9 cellular contexts compared by ENCODE assay signal in the genomic region with DNA sequence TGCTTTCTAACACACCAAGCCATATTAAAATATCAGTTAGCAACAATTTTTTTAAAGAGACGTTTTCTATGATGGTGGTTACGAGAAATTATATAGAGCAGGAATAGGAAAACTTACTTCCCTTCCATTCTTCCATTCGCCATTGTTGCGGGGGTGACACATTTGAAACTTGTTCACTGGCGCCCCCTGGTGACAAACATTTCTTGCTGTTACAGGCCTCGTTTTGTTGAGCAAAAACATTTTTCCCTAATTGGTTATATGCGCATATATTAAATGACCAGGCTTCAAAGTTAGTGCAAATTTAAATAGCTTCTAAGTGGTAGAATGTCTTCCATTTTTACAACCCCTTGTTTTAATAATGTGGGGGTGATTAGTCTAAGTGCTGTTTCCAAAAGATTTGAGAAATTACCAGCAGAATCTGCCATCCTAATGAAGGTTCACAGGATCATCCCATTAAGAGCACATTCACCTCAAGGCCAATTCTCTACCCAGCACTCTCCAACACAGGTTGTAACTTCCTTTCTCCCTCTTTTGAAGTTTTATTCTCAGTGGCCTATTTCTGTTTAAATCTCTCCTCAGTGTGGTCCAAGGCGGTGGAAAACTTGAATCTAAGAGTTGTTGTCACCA.
DNase-seq lines count a peak whose midpoint lies in the region; ATAC-seq and TF ChIP-seq lines count a peak whose summit lies in the region.
"Had no signal": no experiment of that assay in that cellular context is flagged by ENCODE, and none has a peak within 500 bp of the region (broad histone marks: within the 10 kb centered on the region; RNA-seq: fewer than 3 reads in every experiment).

No MANE protein-coding gene starts in this region.

- H3K9me3 ChIP-seq in SK-N-SH, result no peaks in the 10 kb centered on the region
- H3K9me3 ChIP-seq: BLaER1 had no signal

- TF ChIP-seq RAD21 in SK-N-SH (IDR thresholded peaks at IDR 0.05; ENCODE audit: low read length), result peak; percentile 74

- no peak for TF ChIP-seq EP300 in SK-N-SH (IDR thresholded peaks at IDR 0.05; ENCODE audit: borderline replicate concordance in 1 of 2, low read depth in 1 of 2, low read length in 1 of 2)

- H3K79me2 ChIP-seq in SK-N-SH (ENCODE audit: insufficient read depth), result no peaks in the 10 kb centered on the region

- POLR2A ChIA-PET in SK-N-SH (lab: Yijun Ruan, JAX), result no interaction called here

- no peaks in the 10 kb centered on the region for H4K20me1 ChIP-seq in SK-N-SH (ENCODE audit: insufficient read depth)
- H4K20me1 ChIP-seq: BLaER1 had no signal

- H3K27ac ChIP-seq in SK-N-SH (ENCODE audit: low read depth in 2 of 2, low read length in 1 of 2), result no peak overlapping the region
- H3K27ac ChIP-seq: BLaER1 had no signal

- peak overlapping the region; percentile 46; the same call in 1 of the 2 replicates for H3K4me2 ChIP-seq in SK-N-SH
- H3K4me2 ChIP-seq: BLaER1 had no signal

- ATAC-seq in HG03571 (IDR thresholded peaks at IDR 0.05; ENCODE audit: unreplicated experiment), result no peak

- H3K9ac ChIP-seq in SK-N-SH, result no peak overlapping the region
- H3K9ac ChIP-seq: BLaER1 had no signal

- no peaks in the 10 kb centered on the region for H3K9me2 ChIP-seq in SK-N-SH

- CTCF ChIA-PET in SK-N-SH (lab: Yijun Ruan, JAX), result interaction anchor here (0.6 to 2.5 kb wide), 19 partner anchors 8 to 563 kb away, joined by 3 to 14 read pairs (median 5); no protein-coding TSS in a partner anchor

- H3K27me3 ChIP-seq in SK-N-SH (ENCODE audit: insufficient read depth), result no peaks in the 10 kb centered on the region
- H3K27me3 ChIP-seq: BLaER1 had no signal

- H3F3A ChIP-seq in SK-N-SH (replicated peaks; ENCODE audit: insufficient read depth), result no peaks in the 10 kb centered on the region

- TF ChIP-seq CTCF in LNCaP clone FGC (IDR thresholded peaks at IDR 0.05; ENCODE audit: control insufficient read depth, extremely low read depth, insufficient read depth), result peak; percentile 81
- peak; percentile 90 for TF ChIP-seq CTCF in SK-N-SH (IDR thresholded peaks at IDR 0.05)

- WGBS in SK-N-SH (ENCODE audit: low lambda C conversion rate), result 16% methylated on average over 8 of the region's 8 CpGs

- H3K36me3 ChIP-seq in SK-N-SH (replicated peaks in 1 of 2; ENCODE audit: control insufficient read depth in 1 of 2, insufficient read depth in 2 of 2, low read length in 1 of 2), result no peaks in the 10 kb centered on the region
- H3K36me3 ChIP-seq: BLaER1 had no signal

- H3K4me3 ChIP-seq in LNCaP clone FGC (ENCODE audit: low read depth, low read length), result no peak overlapping the region
- H3K4me3 ChIP-seq in SK-N-SH (ENCODE audit: low read depth in 2 of 2, low read length in 1 of 2), result peak overlapping the region; percentile 12 to 48; a peak in 2 of 4 replicates
- H3K4me3 ChIP-seq: BLaER1 had no signal

- peak overlapping the region; percentile 66 for H2AFZ ChIP-seq in SK-N-SH (ENCODE audit: low read depth)

- H3K4me1 ChIP-seq in SK-N-SH (ENCODE audit: control insufficient read depth in 1 of 2, insufficient read depth in 2 of 2, low read depth in 1 of 2, low read length in 1 of 2), result peaks cover 0 to 4% of the 10 kb centered on the region in 2 experiments; a peak in 1 of 4 replicates
- H3K4me1 ChIP-seq: BLaER1 had no signal

- DNase-seq in NCI-H2081 (lab: John Stamatoyannopoulos, UW), result peak; percentile 63 to 67
- DNase-seq in NCI-H2081 treated with DMSO at 0.1 percent for 48 hours (lab: John Stamatoyannopoulos, UW), result no peak
- peak; percentile 32 for DNase-seq in LNCaP clone FGC (ENCODE audit: low read depth)
- DNase-seq in SK-N-SH, result peak; percentile 19
- peak; percentile 38 for DNase-seq in fibroblast of gingiva (ENCODE audit: low read depth)
- peak; percentile 22 for DNase-seq in renal cortical epithelial cell (ENCODE audit: low read depth)
- DNase-seq in hippocampal formation (lab: John Stamatoyannopoulos, UW), result no peak

TF ChIP-seq in SK-N-SH, 30 proteins besides CTCF, POLR2A, EP300 and RAD21:
- peak; percentile 68 for TF ChIP-seq SMC3 (IDR thresholded peaks at IDR 0.05; ENCODE audit: low read depth, low read length)
- no peak for TF ChIP-seq PBX3 (IDR thresholded peaks at IDR 0.05)
- no peak for TF ChIP-seq GATA2 (CRISPR knock-in tag; IDR thresholded peaks at IDR 0.05)
- TF ChIP-seq, protein P1, sequence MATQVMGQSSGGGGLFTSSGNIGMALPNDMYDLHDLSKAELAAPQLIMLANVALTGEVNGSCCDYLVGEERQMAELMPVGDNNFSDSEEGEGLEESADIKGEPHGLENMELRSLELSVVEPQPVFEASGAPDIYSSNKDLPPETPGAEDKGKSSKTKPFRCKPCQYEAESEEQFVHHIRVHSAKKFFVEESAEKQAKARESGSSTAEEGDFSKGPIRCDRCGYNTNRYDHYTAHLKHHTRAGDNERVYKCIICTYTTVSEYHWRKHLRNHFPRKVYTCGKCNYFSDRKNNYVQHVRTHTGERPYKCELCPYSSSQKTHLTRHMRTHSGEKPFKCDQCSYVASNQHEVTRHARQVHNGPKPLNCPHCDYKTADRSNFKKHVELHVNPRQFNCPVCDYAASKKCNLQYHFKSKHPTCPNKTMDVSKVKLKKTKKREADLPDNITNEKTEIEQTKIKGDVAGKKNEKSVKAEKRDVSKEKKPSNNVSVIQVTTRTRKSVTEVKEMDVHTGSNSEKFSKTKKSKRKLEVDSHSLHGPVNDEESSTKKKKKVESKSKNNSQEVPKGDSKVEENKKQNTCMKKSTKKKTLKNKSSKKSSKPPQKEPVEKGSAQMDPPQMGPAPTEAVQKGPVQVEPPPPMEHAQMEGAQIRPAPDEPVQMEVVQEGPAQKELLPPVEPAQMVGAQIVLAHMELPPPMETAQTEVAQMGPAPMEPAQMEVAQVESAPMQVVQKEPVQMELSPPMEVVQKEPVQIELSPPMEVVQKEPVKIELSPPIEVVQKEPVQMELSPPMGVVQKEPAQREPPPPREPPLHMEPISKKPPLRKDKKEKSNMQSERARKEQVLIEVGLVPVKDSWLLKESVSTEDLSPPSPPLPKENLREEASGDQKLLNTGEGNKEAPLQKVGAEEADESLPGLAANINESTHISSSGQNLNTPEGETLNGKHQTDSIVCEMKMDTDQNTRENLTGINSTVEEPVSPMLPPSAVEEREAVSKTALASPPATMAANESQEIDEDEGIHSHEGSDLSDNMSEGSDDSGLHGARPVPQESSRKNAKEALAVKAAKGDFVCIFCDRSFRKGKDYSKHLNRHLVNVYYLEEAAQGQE (IDR thresholded peaks at IDR 0.05; ENCODE audit: low read depth, low read length), result no peak
- peak; percentile 64; the same call in 1 of the 2 replicates for TF ChIP-seq YY1 (IDR thresholded peaks at IDR 0.05; ENCODE audit: low read depth)
- no peak for TF ChIP-seq RFX5 (IDR thresholded peaks at IDR 0.05; ENCODE audit: low read length)
- TF ChIP-seq ELF1 (IDR thresholded peaks at IDR 0.05), result no peak
- no peak for TF ChIP-seq FOXJ3 (CRISPR knock-in tag; IDR thresholded peaks at IDR 0.05)
- no peak for TF ChIP-seq SIN3A (IDR thresholded peaks at IDR 0.05; ENCODE audit: borderline replicate concordance, low read depth, low read length)

Comparison
In these comparisons a context has a peak if more than half of its experiments do, and no peak if none do; other contexts are left out.
1. DNase-seq: peak in NCI-H2081 (2 of 2), LNCaP clone FGC (single experiment), SK-N-SH (single experiment), fibroblast of gingiva (single experiment) and renal cortical epithelial cell (single experiment); none in NCI-H2081 treated with DMSO at 0.1 percent for 48 hours (single experiment) and hippocampal formation (0 of 2).